1 cellular context compared by ENCODE assay signal in genomic region chr1:160859166-160859565, GRCh38.
TF ChIP-seq lines count a peak whose summit lies in the region.

No MANE protein-coding gene starts in this region.

TF ChIP-seq in H1, 55 proteins besides CTCF, POLR2A, EP300 and RAD21:
- TF ChIP-seq SIN3A (conservative IDR thresholded peaks at IDR 0.05 in 1 of 2, IDR thresholded peaks at IDR 0.05 in 1 of 2; ENCODE audit: low read depth in 1 of 2, low read length in 2 of 2), result no peak
- peak; percentile 46; the same call in 1 of the 2 replicates for TF ChIP-seq CEBPB (IDR thresholded peaks at IDR 0.05; ENCODE audit: low read depth, low read length)
